ENCODE assay signal across 20 cellular contexts in genomic region chrX:41421071-41421729, GRCh38. TPM values are rescaled to one million over a fixed set of nuclear protein-coding genes. Genes with fewer than 3 reads are reported as not detected.
A peak's percentile ranks its signal among the peaks of the same experiment; 100 is the strongest.
DNase-seq lines count a peak whose midpoint lies in the region; ATAC-seq lines count a peak whose summit lies in the region.
"Had no signal": no experiment of that assay in that cellular context is flagged by ENCODE, and none has a peak within 500 bp of the region (broad histone marks: within the 10 kb centered on the region; RNA-seq: fewer than 3 reads in every experiment).

No MANE protein-coding gene starts in this region.

- H3K36me3 Mint-ChIP-seq in activated naive CD8-positive, alpha-beta T cell treated with anti-CD3 and anti-CD28 coated beads for 36 hours = no peaks in the 10 kb centered on the region
- no peaks in the 10 kb centered on the region for H3K36me3 Mint-ChIP-seq in activated naive CD8-positive, alpha-beta T cell treated with anti-CD3 and anti-CD28 coated beads, Interleukin-2, amount 50 U/mL, for 24 hours (ENCODE audit: low read depth)
- no peaks in the 10 kb centered on the region for H3K36me3 Mint-ChIP-seq in natural killer cell treated with Interleukin-12 subunit alpha and Interleukin-12 subunit beta and Interleukin-15 and Interleukin-18, amount 100 ng/mL, for 72 hours

- H3K4me1 Mint-ChIP-seq in activated naive CD8-positive, alpha-beta T cell treated with anti-CD3 and anti-CD28 coated beads for 36 hours = no peaks in the 10 kb centered on the region
- peaks cover 3% of the 10 kb centered on the region for H3K4me1 Mint-ChIP-seq in activated naive CD8-positive, alpha-beta T cell treated with anti-CD3 and anti-CD28 coated beads, Interleukin-2, amount 50 U/mL, for 24 hours
- no peaks in the 10 kb centered on the region for H3K4me1 Mint-ChIP-seq in natural killer cell treated with Interleukin-12 subunit alpha and Interleukin-12 subunit beta and Interleukin-15 and Interleukin-18, amount 100 ng/mL, for 72 hours (ENCODE audit: low read depth in 2 of 2)

- no peak for DNase-seq in activated naive CD8-positive, alpha-beta T cell treated with anti-CD3 and anti-CD28 coated beads for 36 hours
- DNase-seq in activated naive CD8-positive, alpha-beta T cell treated with anti-CD3 and anti-CD28 coated beads, Interleukin-2, amount 50 U/mL, for 24 hours = no peak
- peak; percentile 63 for DNase-seq in NCI-H2171 treated with DMSO at 0.1 percent for 48 hours (lab: John Stamatoyannopoulos, UW)
- DNase-seq in AML-193 (lab: John Stamatoyannopoulos, UW) = no peak
- DNase-seq in natural killer cell treated with Interleukin-12 subunit alpha and Interleukin-12 subunit beta and Interleukin-15 and Interleukin-18, amount 100 ng/mL, for 72 hours (ENCODE audit: low spot score) = no peak
- DNase-seq: body of pancreas; effector CD8-positive, alpha-beta T cell; gastrocnemius medialis; KG1; NCI-H1417; NCI-H510A; substantia nigra; SW 1271 had no signal

- H3K27ac ChIP-seq in subcutaneous abdominal adipose tissue (ENCODE audit: low read depth, low read length) = no peak overlapping the region
- H3K27ac ChIP-seq: BLaER1 treated with 17β-estradiol and CSF1 and Interleukin-3, amounts not matched to agents 10 nM and 100 nM; body of pancreas; gastrocnemius medialis had no signal

- H3K4me3 ChIP-seq in subcutaneous abdominal adipose tissue (ENCODE audit: low read depth in 1 of 5, low read length in 5 of 5) = peak overlapping the region; percentile 22 to 54 (median 46)
- H3K4me3 ChIP-seq: BLaER1 treated with 17β-estradiol and CSF1 and Interleukin-3, amounts not matched to agents 10 nM and 100 nM; body of pancreas had no signal

- H3K9me3 ChIP-seq in subcutaneous abdominal adipose tissue (ENCODE audit: control insufficient read depth in 5 of 5, low read length in 5 of 5) = no peaks in the 10 kb centered on the region
- H3K9me3 ChIP-seq: BLaER1 treated with 17β-estradiol and CSF1 and Interleukin-3, amounts not matched to agents 10 nM and 100 nM; body of pancreas; gastrocnemius medialis had no signal

- H3K27me3 Mint-ChIP-seq in activated naive CD8-positive, alpha-beta T cell treated with anti-CD3 and anti-CD28 coated beads for 36 hours = no peaks in the 10 kb centered on the region
- H3K27me3 Mint-ChIP-seq in activated naive CD8-positive, alpha-beta T cell treated with anti-CD3 and anti-CD28 coated beads, Interleukin-2, amount 50 U/mL, for 24 hours = no peaks in the 10 kb centered on the region
- H3K27me3 Mint-ChIP-seq in natural killer cell treated with Interleukin-12 subunit alpha and Interleukin-12 subunit beta and Interleukin-15 and Interleukin-18, amount 100 ng/mL, for 72 hours = peaks cover 0 to 4% of the 10 kb centered on the region in 2 donors

- H3K4me1 ChIP-seq in subcutaneous abdominal adipose tissue (ENCODE audit: control insufficient read depth in 5 of 5, insufficient read depth in 5 of 5, low read length in 5 of 5) = peaks cover 0 to 4% (median 0%) of the 10 kb centered on the region in 5 donors
- H3K4me1 ChIP-seq: BLaER1 treated with 17β-estradiol and CSF1 and Interleukin-3, amounts not matched to agents 10 nM and 100 nM; body of pancreas; gastrocnemius medialis had no signal

- no peaks in the 10 kb centered on the region for H3K36me3 ChIP-seq in subcutaneous abdominal adipose tissue (ENCODE audit: control insufficient read depth in 5 of 5, insufficient read depth in 5 of 5, low read length in 5 of 5)
- H3K36me3 ChIP-seq: BLaER1 treated with 17β-estradiol and CSF1 and Interleukin-3, amounts not matched to agents 10 nM and 100 nM; gastrocnemius medialis had no signal

- H3K27ac Mint-ChIP-seq in activated naive CD8-positive, alpha-beta T cell treated with anti-CD3 and anti-CD28 coated beads for 36 hours = no peak overlapping the region
- H3K27ac Mint-ChIP-seq in activated naive CD8-positive, alpha-beta T cell treated with anti-CD3 and anti-CD28 coated beads, Interleukin-2, amount 50 U/mL, for 24 hours = no peak overlapping the region
- H3K27ac Mint-ChIP-seq in natural killer cell treated with Interleukin-12 subunit alpha and Interleukin-12 subunit beta and Interleukin-15 and Interleukin-18, amount 100 ng/mL, for 72 hours = no peak overlapping the region

- peaks cover 0 to 5% (median 0%) of the 10 kb centered on the region in 5 donors for H3K27me3 ChIP-seq in subcutaneous abdominal adipose tissue (ENCODE audit: control insufficient read depth in 5 of 5, insufficient read depth in 4 of 5, low read length in 5 of 5)
- H3K27me3 ChIP-seq: body of pancreas, gastrocnemius medialis had no signal

- H3K9me3 Mint-ChIP-seq in activated naive CD8-positive, alpha-beta T cell treated with anti-CD3 and anti-CD28 coated beads for 36 hours = no peaks in the 10 kb centered on the region
- H3K9me3 Mint-ChIP-seq in activated naive CD8-positive, alpha-beta T cell treated with anti-CD3 and anti-CD28 coated beads, Interleukin-2, amount 50 U/mL, for 24 hours = no peaks in the 10 kb centered on the region
- H3K9me3 Mint-ChIP-seq in natural killer cell treated with Interleukin-12 subunit alpha and Interleukin-12 subunit beta and Interleukin-15 and Interleukin-18, amount 100 ng/mL, for 72 hours = no peaks in the 10 kb centered on the region

- no peak overlapping the region for H3K9ac ChIP-seq in subcutaneous abdominal adipose tissue (ENCODE audit: low read length in 5 of 5)
- H3K9ac ChIP-seq: BLaER1 treated with 17β-estradiol and CSF1 and Interleukin-3, amounts not matched to agents 10 nM and 100 nM had no signal

- ATAC-seq in activated naive CD8-positive, alpha-beta T cell treated with anti-CD3 and anti-CD28 coated beads, Interleukin-2, amount 50 U/mL, for 24 hours = no peak
- ATAC-seq in esophagus mucosa (peak; percentile 59), GM19395 (IDR thresholded peaks at IDR 0.05; ENCODE audit: unreplicated experiment) (no peak)
- no peak for ATAC-seq in natural killer cell treated with Interleukin-12 subunit alpha and Interleukin-12 subunit beta and Interleukin-15 and Interleukin-18, amount 100 ng/mL, for 72 hours
- ATAC-seq: activated CD4-positive, CD25-positive, alpha-beta regulatory T cell treated with anti-CD3 and anti-CD28 coated beads, Interleukin-2, amount 50 U/mL, for 24 hours; body of pancreas; gastrocnemius medialis had no signal

- peak overlapping the region; percentile 37 for H3K4me3 Mint-ChIP-seq in activated naive CD8-positive, alpha-beta T cell treated with anti-CD3 and anti-CD28 coated beads for 36 hours
- H3K4me3 Mint-ChIP-seq in activated naive CD8-positive, alpha-beta T cell treated with anti-CD3 and anti-CD28 coated beads, Interleukin-2, amount 50 U/mL, for 24 hours = no peak overlapping the region
- no peak overlapping the region for H3K4me3 Mint-ChIP-seq in natural killer cell treated with Interleukin-12 subunit alpha and Interleukin-12 subunit beta and Interleukin-15 and Interleukin-18, amount 100 ng/mL, for 72 hours

RNA-seq across cellular contexts. Expression of gene NYX, which starts 25.9 kb away (rescaled TPM):
- not detected for total RNA-seq in activated naive CD8-positive, alpha-beta T cell treated with anti-CD3 and anti-CD28 coated beads for 36 hours
- not detected for total RNA-seq in esophagus mucosa
- total RNA-seq in natural killer cell treated with Interleukin-12 subunit alpha and Interleukin-12 subunit beta and Interleukin-15 and Interleukin-18, amount 100 ng/mL, for 72 hours = not detected
- total RNA-seq: body of pancreas, Daoy, osteocyte had no signal
